In genomic region chr9:27426717-27427645, GRCh38 we compare ENCODE assay signal across 12 cellular contexts.
DNase-seq lines count a peak whose midpoint lies in the region; ATAC-seq and TF ChIP-seq lines count a peak whose summit lies in the region.
"Had no signal": no experiment of that assay in that cellular context is flagged by ENCODE, and none has a peak within 500 bp of the region (broad histone marks: within the 10 kb centered on the region; RNA-seq: fewer than 3 reads in every experiment).

No MANE protein-coding gene starts in this region.

- no peak for TF ChIP-seq POLR2A in IMR-90 (IDR thresholded peaks at IDR 0.05; ENCODE audit: low read depth, low read length)

- no peak overlapping the region for H3K4me2 ChIP-seq in IMR-90 (ENCODE audit: low read depth, low read length)

- H3K23ac ChIP-seq in IMR-90 (ENCODE audit: low read depth, low read length), result no peak overlapping the region

- no peaks in the 10 kb centered on the region for H3K9me3 ChIP-seq in Caco-2
- H3K9me3 ChIP-seq in IMR-90 (ENCODE audit: control insufficient read depth, insufficient read depth, low read length), result no peaks in the 10 kb centered on the region
- H3K9me3 ChIP-seq: thoracic aorta had no signal

- H4K5ac ChIP-seq in IMR-90 (ENCODE audit: low read depth, low read length), result no peak overlapping the region

- H3K9ac ChIP-seq in IMR-90 (ENCODE audit: low read depth, low read length), result no peak overlapping the region

- H2BK120ac ChIP-seq in IMR-90 (ENCODE audit: low read depth, low read length), result no peak overlapping the region

- no peak overlapping the region for H3K4me3 Mint-ChIP-seq in Caco-2 (ENCODE audit: unreplicated experiment)
- H3K4me3 Mint-ChIP-seq in mesothelial cell of epicardium, result peak overlapping the region; percentile 6
- no peak overlapping the region for H3K4me3 Mint-ChIP-seq in activated naive CD4-positive, alpha-beta T cell treated with anti-CD3 and anti-CD28 coated beads, Interleukin-2, amount 10 ng/mL, durations not matched to agents 7 days and 5 days
- H3K4me3 Mint-ChIP-seq: activated naive CD4-positive, alpha-beta T cell treated with anti-CD3 and anti-CD28 coated beads, Interleukin-2, amount 50 U/mL, for 24 hours had no signal

- BruUV-seq in Caco-2 (replicated peaks; lab: Mats Ljungman, UMichigan), result no TSS peak
- BruUV-seq in IMR-90 (replicated peaks; lab: Mats Ljungman, UMichigan), result no TSS peak

- H2AFZ ChIP-seq in IMR-90 (replicated peaks; ENCODE audit: low read length, poor library complexity), result no peak overlapping the region

- in situ Hi-C loops in IMR-90 (cut with MboI; ENCODE audit: low sequenced_read_pairs), result no loop called here

- dilution Hi-C loops in IMR-90 (cut with HindIII; ENCODE audit: low sequenced_read_pairs, unreplicated experiment), result no loop called here

- H3K9me1 ChIP-seq in IMR-90 (ENCODE audit: insufficient read depth, low read length), result no peaks in the 10 kb centered on the region

- WGBS in IMR-90 (ENCODE audit: extremely low coverage in 2 of 2, insufficient read length in 1 of 2), 2 experiments, result no CpG with 5 or more reads among the region's 5 CpGs

- H2BK20ac ChIP-seq in IMR-90 (ENCODE audit: low read depth, low read length), result no peak overlapping the region

- H2AK5ac ChIP-seq in IMR-90 (ENCODE audit: low read depth, low read length), result no peak overlapping the region

- DNase-seq in Caco-2 (peak; percentile 38 to 40), IMR-90 (peak; percentile 18), caudate nucleus (lab: John Stamatoyannopoulos, UW) (peak in 41 of 61 donors; percentile 12 to 94 (median 64)), mesothelial cell of epicardium (ENCODE audit: low spot score in 2 of 2, unreplicated experiment in 2 of 2) (no peak), coronary artery (ENCODE audit: low spot score) (no peak), NK-92 (lab: John Stamatoyannopoulos, UW; ENCODE audit: unreplicated experiment) (no peak)
- no peak for DNase-seq in activated naive CD4-positive, alpha-beta T cell treated with anti-CD3 and anti-CD28 coated beads, Interleukin-2, amount 10 ng/mL, durations not matched to agents 7 days and 5 days
- DNase-seq: activated CD4-positive, CD25-positive, alpha-beta regulatory T cell; stimulated activated CD4-positive, alpha-beta T cell treated with anti-CD3 and anti-CD28 coated beads, Interleukin-1b, Interleukin-23, amount 100 ng/mL, for 48 hours had no signal

- intact Hi-C loops in Caco-2 (cut with micrococcal nuclease; ENCODE audit: unreplicated experiment) (loop anchor here (2.0 to 5.0 kb wide), 2 partner anchors 32 to 60 kb away; no protein-coding TSS in a partner anchor), IMR-90 (cut with micrococcal nuclease) (no loop called here)

- H4K8ac ChIP-seq in IMR-90 (ENCODE audit: low read depth in 2 of 2, low read length in 2 of 2), result no peak overlapping the region

- no peaks in the 10 kb centered on the region for H4K20me1 ChIP-seq in IMR-90 (ENCODE audit: insufficient read depth, low read length)

- no peaks in the 10 kb centered on the region for H3K36me3 Mint-ChIP-seq in Caco-2 (ENCODE audit: insufficient read depth, unreplicated experiment)
- no peaks in the 10 kb centered on the region for H3K36me3 Mint-ChIP-seq in mesothelial cell of epicardium
- no peaks in the 10 kb centered on the region for H3K36me3 Mint-ChIP-seq in activated naive CD4-positive, alpha-beta T cell treated with anti-CD3 and anti-CD28 coated beads, Interleukin-2, amount 10 ng/mL, durations not matched to agents 7 days and 5 days

- H3K9me3 Mint-ChIP-seq in Caco-2 (ENCODE audit: unreplicated experiment) (no peaks in the 10 kb centered on the region), mesothelial cell of epicardium (no peaks in the 10 kb centered on the region)
- H3K9me3 Mint-ChIP-seq in activated naive CD4-positive, alpha-beta T cell treated with anti-CD3 and anti-CD28 coated beads, Interleukin-2, amount 10 ng/mL, durations not matched to agents 7 days and 5 days, result no peaks in the 10 kb centered on the region
- H3K9me3 Mint-ChIP-seq: activated naive CD4-positive, alpha-beta T cell treated with anti-CD3 and anti-CD28 coated beads, Interleukin-2, amount 50 U/mL, for 24 hours had no signal

- no peak for TF ChIP-seq CTCF in Caco-2 (IDR thresholded peaks at IDR 0.05; ENCODE audit: insufficient read depth in 1 of 2, low read depth in 1 of 2, low read length in 1 of 2, severe bottlenecking in 1 of 2, unreplicated experiment in 1 of 2)
- no peak for TF ChIP-seq CTCF in IMR-90 (conservative IDR thresholded peaks at IDR 0.05; ENCODE audit: low read depth, low read length)
- no peak for TF ChIP-seq CTCF in mesothelial cell of epicardium (IDR thresholded peaks at IDR 0.05; ENCODE audit: unreplicated experiment)
- no peak for TF ChIP-seq CTCF in coronary artery (IDR thresholded peaks at IDR 0.05)

- H3K36me3 ChIP-seq in Caco-2 (ENCODE audit: control insufficient read depth, insufficient read depth, low read length) (no peaks in the 10 kb centered on the region), IMR-90 (ENCODE audit: control insufficient read depth, insufficient read depth, low read length) (no peaks in the 10 kb centered on the region)
- H3K36me3 ChIP-seq: thoracic aorta had no signal

- no peak overlapping the region for H3K18ac ChIP-seq in IMR-90 (ENCODE audit: low read depth, low read length)

- H3K4me1 Mint-ChIP-seq in Caco-2 (ENCODE audit: low read depth, unreplicated experiment) (peaks cover 44% of the 10 kb centered on the region), mesothelial cell of epicardium (peaks cover 98% of the 10 kb centered on the region)
- peaks cover 3% of the 10 kb centered on the region for H3K4me1 Mint-ChIP-seq in activated naive CD4-positive, alpha-beta T cell treated with anti-CD3 and anti-CD28 coated beads, Interleukin-2, amount 10 ng/mL, durations not matched to agents 7 days and 5 days

- no peak overlapping the region for H3K56ac ChIP-seq in IMR-90 (ENCODE audit: extremely low read depth, insufficient read depth, low read length)

- H3K27me3 Mint-ChIP-seq in Caco-2 (ENCODE audit: insufficient read depth, unreplicated experiment), result no peaks in the 10 kb centered on the region
- no peaks in the 10 kb centered on the region for H3K27me3 Mint-ChIP-seq in mesothelial cell of epicardium (ENCODE audit: low read depth)
- H3K27me3 Mint-ChIP-seq in activated naive CD4-positive, alpha-beta T cell treated with anti-CD3 and anti-CD28 coated beads, Interleukin-2, amount 10 ng/mL, durations not matched to agents 7 days and 5 days, result peaks cover 3% of the 10 kb centered on the region
- H3K27me3 Mint-ChIP-seq: activated naive CD4-positive, alpha-beta T cell treated with anti-CD3 and anti-CD28 coated beads, Interleukin-2, amount 50 U/mL, for 24 hours had no signal

- POLR2A ChIA-PET in Caco-2 (lab: Charles Lee), result no interaction called here
- POLR2A ChIA-PET in IMR-90 (lab: Charles Lee; ENCODE audit: unreplicated experiment), result no interaction called here

- no peak overlapping the region for H2AK9ac ChIP-seq in IMR-90 (replicated peaks; ENCODE audit: low read depth, low read length, poor library complexity)

- H3K27me3 ChIP-seq in Caco-2 (replicated peaks; ENCODE audit: control insufficient read depth, insufficient read depth, low read length), result no peaks in the 10 kb centered on the region
- H3K27me3 ChIP-seq in IMR-90 (ENCODE audit: control insufficient read depth, insufficient read depth, low read length), result no peaks in the 10 kb centered on the region

- H4K91ac ChIP-seq in IMR-90 (ENCODE audit: insufficient read depth, low read depth, low read length), result no peak overlapping the region

- H3K4me1 ChIP-seq in Caco-2 (peaks cover 69% of the 10 kb centered on the region), IMR-90 (ENCODE audit: control insufficient read depth, insufficient read depth, low read length) (no peaks in the 10 kb centered on the region)

- H3K4me3 ChIP-seq in Caco-2 (ENCODE audit: low read depth, low read length), result no peak overlapping the region
- H3K4me3 ChIP-seq in IMR-90 (ENCODE audit: insufficient read depth, low read depth, low read length), result no peak overlapping the region
- no peak overlapping the region for H3K4me3 ChIP-seq in coronary artery
- H3K4me3 ChIP-seq: thoracic aorta had no signal

- no peaks in the 10 kb centered on the region for H3K79me1 ChIP-seq in IMR-90 (ENCODE audit: low read depth in 1 of 2, low read length in 2 of 2)

- no peak overlapping the region for H3K4ac ChIP-seq in IMR-90 (ENCODE audit: low read depth, low read length)

- ATAC-seq in IMR-90 (ENCODE audit: low read depth), result no peak
- ATAC-seq in GM18511 (IDR thresholded peaks at IDR 0.05; ENCODE audit: unreplicated experiment), result no peak

- H2BK5ac ChIP-seq in IMR-90 (ENCODE audit: low read depth, low read length, poor library complexity, severe bottlenecking), result no peak overlapping the region

- H3K27ac Mint-ChIP-seq in Caco-2 (ENCODE audit: unreplicated experiment), result peak overlapping the region; percentile 79
- peak overlapping the region; percentile 89 for H3K27ac Mint-ChIP-seq in mesothelial cell of epicardium
- no peak overlapping the region for H3K27ac Mint-ChIP-seq in activated naive CD4-positive, alpha-beta T cell treated with anti-CD3 and anti-CD28 coated beads, Interleukin-2, amount 10 ng/mL, durations not matched to agents 7 days and 5 days
- H3K27ac Mint-ChIP-seq: activated naive CD4-positive, alpha-beta T cell treated with anti-CD3 and anti-CD28 coated beads, Interleukin-2, amount 50 U/mL, for 24 hours had no signal

- H3K27ac ChIP-seq in IMR-90 (ENCODE audit: insufficient read depth, low read length) (no peak overlapping the region), caudate nucleus (ENCODE audit: low read depth, low read length) (peak overlapping the region; percentile 96), coronary artery (no peak overlapping the region)
- H3K27ac ChIP-seq: thoracic aorta had no signal

- no peak for TF ChIP-seq RAD21 in IMR-90 (IDR thresholded peaks at IDR 0.05; ENCODE audit: low read length)

- CTCF ChIA-PET in Caco-2 (lab: Charles Lee) (no interaction called here), IMR-90 (lab: Yijun Ruan, JAX) (no interaction called here)
- CTCF ChIA-PET in activated naive CD4-positive, alpha-beta T cell treated with anti-CD3 and anti-CD28 coated beads, Interleukin-2, amount 10 ng/mL, durations not matched to agents 7 days and 5 days (lab: Charles Lee), result interaction anchor here (0.6 kb wide), 1 partner anchor 70 kb away, joined by 3 read pairs; no protein-coding TSS in a partner anchor

- H2BK15ac ChIP-seq in IMR-90 (ENCODE audit: low read depth, low read length), result no peak overlapping the region

- H3K14ac ChIP-seq in IMR-90 (replicated peaks; ENCODE audit: low read depth, low read length), result no peak overlapping the region

TF ChIP-seq in IMR-90, 13 proteins besides CTCF, POLR2A, EP300 and RAD21 (continues in another document):
- TF ChIP-seq SMC3 (IDR thresholded peaks at IDR 0.05; ENCODE audit: low read depth, low read length) (no peak), MXI1 (IDR thresholded peaks at IDR 0.05; ENCODE audit: borderline replicate concordance, low read depth, low read length) (no peak), RFX5 (IDR thresholded peaks at IDR 0.05; ENCODE audit: low read depth, low read length) (no peak), BHLHE40 (IDR thresholded peaks at IDR 0.05; ENCODE audit: low read depth, low read length) (no peak)

Comparison
In these comparisons a context has a peak if more than half of its experiments do, and no peak if none do; other contexts are left out.
1. DNase-seq: peak in Caco-2 (2 of 2), IMR-90 (single experiment) and caudate nucleus (41 of 61); none in mesothelial cell of epicardium (0 of 2), activated naive CD4-positive, alpha-beta T cell treated with anti-CD3 and anti-CD28 coated beads, Interleukin-2, amount 10 ng/mL, durations not matched to agents 7 days and 5 days (single experiment), coronary artery (single experiment) and NK-92 (single experiment).